8 cellular contexts compared by ENCODE assay signal in genomic region chr3:111238896-111239295, GRCh38.
DNase-seq lines count a peak whose midpoint lies in the region; ATAC-seq lines count a peak whose summit lies in the region.

No MANE protein-coding gene starts in this region.

- peaks cover 16% of the 10 kb centered on the region for H3K4me1 Mint-ChIP-seq in activated naive CD8-positive, alpha-beta T cell treated with anti-CD3 and anti-CD28 coated beads for 36 hours

- H3K4me3 Mint-ChIP-seq in activated naive CD8-positive, alpha-beta T cell treated with anti-CD3 and anti-CD28 coated beads for 36 hours, result no peak overlapping the region

- peak; percentile 4 for DNase-seq in activated naive CD8-positive, alpha-beta T cell treated with anti-CD3 and anti-CD28 coated beads for 36 hours
- DNase-seq in NCI-H446 treated with DMSO at 0.1 percent for 48 hours (lab: John Stamatoyannopoulos, UW) (no peak), 8988T (no peak), NCI-H2227 (lab: John Stamatoyannopoulos, UW; ENCODE audit: unreplicated experiment) (no peak), AG08395 (ENCODE audit: low spot score) (no peak)

- peak overlapping the region; percentile 70 for H3K27ac Mint-ChIP-seq in activated naive CD8-positive, alpha-beta T cell treated with anti-CD3 and anti-CD28 coated beads for 36 hours

- H3K27me3 Mint-ChIP-seq in activated naive CD8-positive, alpha-beta T cell treated with anti-CD3 and anti-CD28 coated beads for 36 hours, result no peaks in the 10 kb centered on the region

- H3K36me3 Mint-ChIP-seq in activated naive CD8-positive, alpha-beta T cell treated with anti-CD3 and anti-CD28 coated beads for 36 hours, result peaks cover 10% of the 10 kb centered on the region

- ATAC-seq in GM18517 (IDR thresholded peaks at IDR 0.05; ENCODE audit: unreplicated experiment) (peak; percentile 96), GM21360 (IDR thresholded peaks at IDR 0.05; ENCODE audit: unreplicated experiment) (peak; percentile 91), HG03095 (IDR thresholded peaks at IDR 0.05; ENCODE audit: unreplicated experiment) (peak; percentile 89)

- H3K9me3 Mint-ChIP-seq in activated naive CD8-positive, alpha-beta T cell treated with anti-CD3 and anti-CD28 coated beads for 36 hours, result peaks cover 20% of the 10 kb centered on the region
